Comparison of ENCODE assay signal across 15 cellular contexts in the genomic region with DNA sequence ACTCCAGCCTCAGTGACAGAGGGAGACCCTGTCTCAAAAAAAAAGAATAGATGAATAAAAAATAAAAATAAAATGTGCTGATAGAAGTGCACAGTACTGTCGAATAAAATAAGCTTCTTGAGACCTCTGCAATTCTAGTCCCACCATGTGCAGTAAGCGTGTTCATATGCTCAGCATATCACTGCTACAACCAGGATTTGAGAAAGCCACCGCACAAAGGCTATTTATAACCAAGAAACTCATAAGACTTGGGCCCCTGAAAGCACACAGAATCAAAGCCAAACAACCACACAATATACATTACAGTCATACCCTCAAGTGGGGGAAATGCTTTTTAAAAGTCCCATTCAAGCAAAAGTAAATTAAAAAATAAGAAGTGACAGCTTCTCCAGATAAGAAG.
"Had no signal": no experiment of that assay in that cellular context is flagged by ENCODE, and none has a peak within 500 bp of the region (broad histone marks: within the 10 kb centered on the region; RNA-seq: fewer than 3 reads in every experiment).

No MANE protein-coding gene starts in this region.

- ATAC-seq: Right ventricle myocardium inferior, SK-N-SH treated with all-trans-retinoic acid at 6 μM for 48 hours had no signal

- H2AFZ ChIP-seq: PC-9 had no signal

- H3K9ac ChIP-seq: SK-N-SH had no signal

- H3K9me3 ChIP-seq: Peyer's patch, SJCRH30, SJSA1, SK-N-SH had no signal

- H3K27me3 ChIP-seq: Peyer's patch, SJCRH30, SJSA1 had no signal

- H3K36me3 ChIP-seq: Peyer's patch, SJCRH30, SJSA1 had no signal

- H3K9me2 ChIP-seq: SK-N-SH had no signal

- H3K4me2 ChIP-seq: PC-9, SK-N-SH had no signal

- H3K4me1 ChIP-seq: Peyer's patch, SJCRH30, SJSA1 had no signal

- H3K4me3 ChIP-seq: PC-9, Peyer's patch, SJCRH30, SJSA1, SK-N-MC had no signal

- DNase-seq: NCI-H774; NK-92 treated with Interleukin-12 subunit alpha and Interleukin-12 subunit beta, amount 100 ng/mL, for 24 hours; PC-9; Peyer's patch; Right ventricle myocardium superior; SHP77 treated with DMSO at 0.1 percent for 48 hours; SIG-M5; SK-N-SH; T-helper 1 cell had no signal

- H3K27ac ChIP-seq: PC-9, Peyer's patch, RWPE1, SJCRH30, SJSA1, SK-N-MC had no signal
